ENCODE assay signal across 17 cellular contexts in the genomic region with DNA sequence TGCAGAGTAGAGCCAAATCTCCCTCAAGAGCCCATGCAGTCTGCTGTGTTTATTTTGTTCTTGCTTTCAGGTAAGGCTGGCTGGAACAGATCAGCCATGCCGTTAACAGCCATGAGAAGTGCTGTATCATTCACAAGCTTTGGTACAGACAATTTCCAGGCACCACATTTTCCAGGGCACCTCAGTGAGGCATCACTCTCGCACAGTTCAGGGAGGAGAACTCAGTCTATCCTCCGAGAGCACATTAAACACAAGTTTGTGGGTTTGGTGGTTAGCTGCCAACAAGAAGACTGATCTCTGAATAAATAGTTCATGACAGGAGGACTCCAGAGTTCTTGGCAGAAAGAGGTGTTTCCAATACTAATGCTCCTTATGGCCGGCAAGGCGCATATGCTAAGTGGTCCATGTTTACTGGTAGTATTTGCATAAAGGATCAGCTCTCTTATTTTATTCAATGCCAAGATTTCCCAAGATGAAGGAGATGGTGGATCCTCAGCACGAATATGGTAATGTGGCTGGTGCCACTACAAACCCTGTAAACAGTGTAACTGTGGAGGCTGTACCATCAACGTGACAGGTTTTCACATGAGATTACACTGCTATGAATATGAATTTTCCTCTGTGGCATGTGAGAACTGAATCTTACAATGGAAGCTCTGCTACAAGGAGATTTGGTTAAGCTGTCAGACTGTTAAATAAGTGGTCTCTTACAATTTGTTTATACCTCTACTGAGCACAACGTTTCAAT. TPM values are rescaled to one million over a fixed set of nuclear protein-coding genes. Genes with fewer than 3 reads are reported as not detected.
DNase-seq lines count a peak whose midpoint lies in the region; ATAC-seq, FAIRE-seq and TF ChIP-seq lines count a peak whose summit lies in the region.
"Had no signal": no experiment of that assay in that cellular context is flagged by ENCODE, and none has a peak within 500 bp of the region (broad histone marks: within the 10 kb centered on the region; RNA-seq: fewer than 3 reads in every experiment).

No MANE protein-coding gene starts in this region.

- no peak overlapping the region for H3K4me3 Mint-ChIP-seq in stimulated activated naive B cell treated with anti-CD40 and anti-IgM and Interleukin-4, amounts not matched to agents 10 μg/mL and 1 μg/mL and 100 μg/mL, for 72 hours
- H3K4me3 Mint-ChIP-seq: activated CD4-positive, alpha-beta memory T cell treated with anti-CD3 and anti-CD28 coated beads, Interleukin-2, amount 10 ng/mL, durations not matched to agents 7 days and 5 days; CD8-positive, alpha-beta T cell; neural crest cell; T-helper 2 cell treated with Interferon-gamma antibody and Interleukin-4, amounts not matched to agents 5 μg/mL and 100 μg/mL, for 36 hours had no signal

- peaks cover 0 to 2% of the 10 kb centered on the region in 2 donors for H3K4me1 Mint-ChIP-seq in stimulated activated naive B cell treated with anti-CD40 and anti-IgM and Interleukin-4, amounts not matched to agents 10 μg/mL and 1 μg/mL and 100 μg/mL, for 72 hours
- H3K4me1 Mint-ChIP-seq: activated CD4-positive, alpha-beta memory T cell treated with anti-CD3 and anti-CD28 coated beads, Interleukin-2, amount 10 ng/mL, durations not matched to agents 7 days and 5 days had no signal

- no peak for FAIRE-seq in GM12892 (lab: Jason Lieb, UNC)

- no peaks in the 10 kb centered on the region for H3K9me3 Mint-ChIP-seq in stimulated activated naive B cell treated with anti-CD40 and anti-IgM and Interleukin-4, amounts not matched to agents 10 μg/mL and 1 μg/mL and 100 μg/mL, for 72 hours
- H3K9me3 Mint-ChIP-seq: activated CD4-positive, alpha-beta memory T cell treated with anti-CD3 and anti-CD28 coated beads, Interleukin-2, amount 10 ng/mL, durations not matched to agents 7 days and 5 days; CD8-positive, alpha-beta T cell; T-helper 2 cell treated with Interferon-gamma antibody and Interleukin-4, amounts not matched to agents 5 μg/mL and 100 μg/mL, for 36 hours had no signal

- no peak overlapping the region for H3K4me3 ChIP-seq in fibroblast of mammary gland (ENCODE audit: control insufficient read depth, low read depth, low read length)
- H3K4me3 ChIP-seq: heart right ventricle, left ventricle myocardium inferior, tibial artery had no signal

- ATAC-seq in stimulated activated naive B cell treated with anti-CD40 and anti-IgM and Interleukin-4, amounts not matched to agents 10 μg/mL and 1 μg/mL and 100 μg/mL, for 72 hours (replicated peaks) = peak in 1 of 2 donors; percentile 41
- ATAC-seq: CD8-positive, alpha-beta T cell; heart right ventricle had no signal

- H3K36me3 Mint-ChIP-seq in stimulated activated naive B cell treated with anti-CD40 and anti-IgM and Interleukin-4, amounts not matched to agents 10 μg/mL and 1 μg/mL and 100 μg/mL, for 72 hours = no peaks in the 10 kb centered on the region
- H3K36me3 Mint-ChIP-seq: CD8-positive, alpha-beta T cell had no signal

- TF ChIP-seq POLR2A in GM12892 (IDR thresholded peaks at IDR 0.05; ENCODE audit: low read depth, low read length) = no peak

- TF ChIP-seq CTCF in fibroblast of mammary gland (conservative IDR thresholded peaks at IDR 0.05; ENCODE audit: control insufficient read depth, insufficient read depth, low read depth, low read length) = no peak

- H3K27ac Mint-ChIP-seq in stimulated activated naive B cell treated with anti-CD40 and anti-IgM and Interleukin-4, amounts not matched to agents 10 μg/mL and 1 μg/mL and 100 μg/mL, for 72 hours = peak overlapping the region; percentile 33
- H3K27ac Mint-ChIP-seq: activated CD4-positive, alpha-beta memory T cell treated with anti-CD3 and anti-CD28 coated beads, Interleukin-2, amount 10 ng/mL, durations not matched to agents 7 days and 5 days; CD8-positive, alpha-beta T cell; T-helper 2 cell treated with Interferon-gamma antibody and Interleukin-4, amounts not matched to agents 5 μg/mL and 100 μg/mL, for 36 hours had no signal

- peaks cover 7 to 18% of the 10 kb centered on the region in 2 donors for H3K27me3 Mint-ChIP-seq in stimulated activated naive B cell treated with anti-CD40 and anti-IgM and Interleukin-4, amounts not matched to agents 10 μg/mL and 1 μg/mL and 100 μg/mL, for 72 hours

- DNase-seq in DMS53 (lab: John Stamatoyannopoulos, UW) (peak; percentile 35), DMS53 treated with DMSO at 0.1 percent for 48 hours (lab: John Stamatoyannopoulos, UW; ENCODE audit: unreplicated experiment) (no peak), NCI-H69 (lab: John Stamatoyannopoulos, UW) (peak; percentile 69), fibroblast of mammary gland (ENCODE audit: low read depth) (peak; percentile 21), NCI-H226 (no peak), GM12892 (ENCODE audit: insufficient read length) (no peak)
- DNase-seq in stimulated activated naive B cell treated with anti-CD40 and anti-IgM and Interleukin-4, amounts not matched to agents 10 μg/mL and 1 μg/mL and 100 μg/mL, for 72 hours = no peak
- DNase-seq in stimulated activated CD4-positive, alpha-beta T cell treated with anti-CD3 and anti-CD28 coated beads, Interleukin-2, amount 100 ng/mL, for 24 hours = no peak
- DNase-seq: 8988T; activated CD4-positive, alpha-beta memory T cell treated with anti-CD3 and anti-CD28 coated beads, Interleukin-2, amount 10 ng/mL, durations not matched to agents 7 days and 5 days; activated gamma-delta T cell treated with Interleukin-2 at 50 U/mL for 16 hours; CD8-positive, alpha-beta T cell; heart right ventricle; left ventricle myocardium inferior; tibial artery had no signal

RNA-seq across cellular contexts. Expression of a gene that starts 30.2 kb away (rescaled TPM):
- not detected for polyA plus RNA-seq in GM12892 (2012; ENCODE audit: missing spikeins)

Comparison
In these comparisons a context has a peak if more than half of its experiments do, and no peak if none do; other contexts are left out.
1. DNase-seq: peak in DMS53 (single experiment), NCI-H69 (single experiment) and fibroblast of mammary gland (single experiment); none in DMS53 treated with DMSO at 0.1 percent for 48 hours (single experiment), stimulated activated naive B cell treated with anti-CD40 and anti-IgM and Interleukin-4, amounts not matched to agents 10 μg/mL and 1 μg/mL and 100 μg/mL, for 72 hours (single experiment), NCI-H226 (single experiment), GM12892 (single experiment) and stimulated activated CD4-positive, alpha-beta T cell treated with anti-CD3 and anti-CD28 coated beads, Interleukin-2, amount 100 ng/mL, for 24 hours (0 of 2).